2 cellular contexts compared by ENCODE assay signal in the genomic region with DNA sequence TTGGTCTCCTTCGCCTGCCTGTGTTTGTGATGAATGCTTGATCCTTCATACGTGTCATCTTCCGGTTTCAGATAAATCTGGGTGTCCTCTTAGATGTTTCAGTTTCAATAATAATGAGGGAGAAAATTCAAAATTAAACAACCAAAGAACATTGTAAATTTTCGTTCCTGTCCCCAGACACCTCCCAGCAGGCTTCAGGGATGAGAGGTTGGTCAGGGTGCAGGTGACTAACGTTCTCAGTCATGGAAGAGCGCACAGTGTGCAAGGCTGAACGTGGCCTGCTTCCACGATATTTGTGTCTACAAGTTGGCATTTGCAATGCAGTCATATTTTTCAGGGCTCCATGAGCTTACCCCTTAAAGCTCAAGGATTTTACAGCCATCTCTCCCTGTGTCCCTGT.
TF ChIP-seq lines count a peak whose summit lies in the region.

No MANE protein-coding gene starts in this region.

TF ChIP-seq in IMR-90, 13 proteins besides CTCF, POLR2A, EP300 and RAD21:
- no peak for TF ChIP-seq USF2 (IDR thresholded peaks at IDR 0.05; ENCODE audit: low read depth, low read length)
- TF ChIP-seq MAFK (IDR thresholded peaks at IDR 0.05; ENCODE audit: low read depth, low read length), result no peak
- no peak for TF ChIP-seq MAZ (IDR thresholded peaks at IDR 0.05; ENCODE audit: borderline replicate concordance, low read depth, low read length)
- TF ChIP-seq NFE2L2 (IDR thresholded peaks at IDR 0.05; ENCODE audit: low read depth, low read length), result no peak
- TF ChIP-seq CHD1 (IDR thresholded peaks at IDR 0.05; ENCODE audit: low read depth, low read length), result no peak
- TF ChIP-seq MXI1 (IDR thresholded peaks at IDR 0.05; ENCODE audit: borderline replicate concordance, low read depth, low read length), result no peak
- TF ChIP-seq ELK1 (IDR thresholded peaks at IDR 0.05; ENCODE audit: borderline replicate concordance, low read depth, low read length), result no peak
- no peak for TF ChIP-seq BHLHE40 (IDR thresholded peaks at IDR 0.05; ENCODE audit: low read depth, low read length)
- no peak for TF ChIP-seq SMC3 (IDR thresholded peaks at IDR 0.05; ENCODE audit: low read depth, low read length)

TF ChIP-seq in GM23338, 12 proteins besides CTCF, POLR2A, EP300 and RAD21:
- TF ChIP-seq EZH2 (IDR thresholded peaks at IDR 0.05; ENCODE audit: low read depth, unreplicated experiment) (no peak), ZNF114 (CRISPR knock-in tag; IDR thresholded peaks at IDR 0.05) (no peak), NANOG (IDR thresholded peaks at IDR 0.05; ENCODE audit: borderline replicate concordance) (no peak), EZH2phosphoT487 (IDR thresholded peaks at IDR 0.05; ENCODE audit: unreplicated experiment) (no peak), POLR2AphosphoS5 (IDR thresholded peaks at IDR 0.05; ENCODE audit: low read depth) (no peak), STAT1 (IDR thresholded peaks at IDR 0.05; ENCODE audit: unreplicated experiment) (no peak), JUNB (IDR thresholded peaks at IDR 0.05; ENCODE audit: unreplicated experiment) (no peak), ETS1 (IDR thresholded peaks at IDR 0.05) (no peak)
- TF ChIP-seq, protein P1, sequence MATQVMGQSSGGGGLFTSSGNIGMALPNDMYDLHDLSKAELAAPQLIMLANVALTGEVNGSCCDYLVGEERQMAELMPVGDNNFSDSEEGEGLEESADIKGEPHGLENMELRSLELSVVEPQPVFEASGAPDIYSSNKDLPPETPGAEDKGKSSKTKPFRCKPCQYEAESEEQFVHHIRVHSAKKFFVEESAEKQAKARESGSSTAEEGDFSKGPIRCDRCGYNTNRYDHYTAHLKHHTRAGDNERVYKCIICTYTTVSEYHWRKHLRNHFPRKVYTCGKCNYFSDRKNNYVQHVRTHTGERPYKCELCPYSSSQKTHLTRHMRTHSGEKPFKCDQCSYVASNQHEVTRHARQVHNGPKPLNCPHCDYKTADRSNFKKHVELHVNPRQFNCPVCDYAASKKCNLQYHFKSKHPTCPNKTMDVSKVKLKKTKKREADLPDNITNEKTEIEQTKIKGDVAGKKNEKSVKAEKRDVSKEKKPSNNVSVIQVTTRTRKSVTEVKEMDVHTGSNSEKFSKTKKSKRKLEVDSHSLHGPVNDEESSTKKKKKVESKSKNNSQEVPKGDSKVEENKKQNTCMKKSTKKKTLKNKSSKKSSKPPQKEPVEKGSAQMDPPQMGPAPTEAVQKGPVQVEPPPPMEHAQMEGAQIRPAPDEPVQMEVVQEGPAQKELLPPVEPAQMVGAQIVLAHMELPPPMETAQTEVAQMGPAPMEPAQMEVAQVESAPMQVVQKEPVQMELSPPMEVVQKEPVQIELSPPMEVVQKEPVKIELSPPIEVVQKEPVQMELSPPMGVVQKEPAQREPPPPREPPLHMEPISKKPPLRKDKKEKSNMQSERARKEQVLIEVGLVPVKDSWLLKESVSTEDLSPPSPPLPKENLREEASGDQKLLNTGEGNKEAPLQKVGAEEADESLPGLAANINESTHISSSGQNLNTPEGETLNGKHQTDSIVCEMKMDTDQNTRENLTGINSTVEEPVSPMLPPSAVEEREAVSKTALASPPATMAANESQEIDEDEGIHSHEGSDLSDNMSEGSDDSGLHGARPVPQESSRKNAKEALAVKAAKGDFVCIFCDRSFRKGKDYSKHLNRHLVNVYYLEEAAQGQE (IDR thresholded peaks at IDR 0.05; ENCODE audit: unreplicated experiment), result no peak
TF ChIP-seq in GM23338: peak in this region for 0.
